ENCODE assay signal across 1 cellular context in genomic region chr2:136407113-136407951, GRCh38.
TF ChIP-seq lines count a peak whose summit lies in the region.

No MANE protein-coding gene starts in this region.

TF ChIP-seq in HepG2, 621 proteins besides CTCF, POLR2A, EP300 and RAD21 (continued from another document):
- TF ChIP-seq HCFC1 (IDR thresholded peaks at IDR 0.05; ENCODE audit: low read depth, low read length) = no peak
- TF ChIP-seq TBL1XR1 (IDR thresholded peaks at IDR 0.05; ENCODE audit: borderline replicate concordance, low read length, partially characterized antibody) = no peak
- TF ChIP-seq ZNF552 (CRISPR knock-in tag; IDR thresholded peaks at IDR 0.05; ENCODE audit: borderline replicate concordance) = no peak
- TF ChIP-seq RXRB (CRISPR knock-in tag; IDR thresholded peaks at IDR 0.05; ENCODE audit: borderline replicate concordance) = no peak
- TF ChIP-seq ZFAT (CRISPR knock-in tag; conservative IDR thresholded peaks at IDR 0.05) = no peak
